8 cellular contexts compared by ENCODE assay signal in genomic region chr1:41917835-41918449, GRCh38. TPM values are rescaled to one million over a fixed set of nuclear protein-coding genes. Genes with fewer than 3 reads are reported as not detected.
DNase-seq lines count a peak whose midpoint lies in the region; ATAC-seq and TF ChIP-seq lines count a peak whose summit lies in the region.

No MANE protein-coding gene starts in this region.

- H3K27me3 ChIP-seq in dorsolateral prefrontal cortex (no peaks in the 10 kb centered on the region), lung (ENCODE audit: control insufficient read depth, insufficient read depth) (no peaks in the 10 kb centered on the region)

- H3K4me3 ChIP-seq in LNCaP clone FGC (ENCODE audit: low read depth, low read length) = peak overlapping the region; percentile 53
- peak overlapping the region; percentile 55 to 89 (median 74) for H3K4me3 ChIP-seq in dorsolateral prefrontal cortex
- peak overlapping the region; percentile 81 for H3K4me3 ChIP-seq in lung

- TF ChIP-seq CTCF in LNCaP clone FGC (IDR thresholded peaks at IDR 0.05; ENCODE audit: control insufficient read depth, extremely low read depth, insufficient read depth) (no peak), WTC11 (IDR thresholded peaks at IDR 0.05) (no peak), dorsolateral prefrontal cortex (IDR thresholded peaks at IDR 0.05 in 54 of 56, conservative IDR thresholded peaks at IDR 0.05 in 2 of 56; ENCODE audit: low read depth in 1 of 56, partially characterized antibody in 56 of 56) (peak in 1 of 56 donors; percentile 5), lung (IDR thresholded peaks at IDR 0.05; ENCODE audit: control extremely low read depth, extremely low read depth) (no peak)

- POLR2A ChIA-PET in WTC11 (lab: Charles Lee) = no interaction called here

- no peak overlapping the region for H3K27ac Mint-ChIP-seq in WTC11

- H3K27ac ChIP-seq in dorsolateral prefrontal cortex (peak overlapping the region in 55 of 59 donors; percentile 23 to 90 (median 76)), lung (ENCODE audit: low read depth in 1 of 2, low read length in 1 of 2) (peak overlapping the region; percentile 48 to 74)

- WGBS in lung, 2 donors = 1 to 5% methylated on average over 44 to 53 of the region's 53 CpGs

- H3K9me3 Mint-ChIP-seq in WTC11 = no peaks in the 10 kb centered on the region

- peaks cover 41% of the 10 kb centered on the region for H3K4me1 Mint-ChIP-seq in WTC11

- intact Hi-C loops in dorsolateral prefrontal cortex (cut with DNase I) = loop anchor here (5.0 to 10.0 kb wide), 2 partner anchors 117 to 119 kb away; no protein-coding TSS in a partner anchor

- no peaks in the 10 kb centered on the region for H3K36me3 ChIP-seq in lung (ENCODE audit: control insufficient read depth in 2 of 2, insufficient read depth in 2 of 2, low read length in 2 of 2)

- CTCF ChIA-PET in WTC11 (lab: Charles Lee) = interaction anchor here (1.3 to 2.3 kb wide), 2 partner anchors 106 to 256 kb away, joined by 4 to 6 read pairs; no protein-coding TSS in a partner anchor

- ATAC-seq in WTC11 (peak; percentile 74), lung (ENCODE audit: insufficient read depth, low FRiP score) (peak; percentile 61), GM21447 (IDR thresholded peaks at IDR 0.05; ENCODE audit: unreplicated experiment) (no peak)

- no peaks in the 10 kb centered on the region for H3K36me3 Mint-ChIP-seq in WTC11

- peaks cover 16 to 23% of the 10 kb centered on the region in 2 donors for H3K4me1 ChIP-seq in lung (ENCODE audit: control insufficient read depth in 2 of 2, insufficient read depth in 2 of 2, low read length in 2 of 2)

- DNase-seq in COR-L47 (lab: John Stamatoyannopoulos, UW) (peak; percentile 46), LNCaP clone FGC (ENCODE audit: low read depth) (no peak), WTC11 (ENCODE audit: low spot score) (peak; percentile 65), dorsolateral prefrontal cortex (peak in 8 of 10 donors; percentile 44 to 77 (median 61)), lung (ENCODE audit: low spot score) (no peak), COLO829 (ENCODE audit: low spot score) (no peak)
- DNase-seq in stimulated activated naive CD4-positive, alpha-beta T cell treated with Interleukin-2 at 50 U/mL for 16 hours (lab: John Stamatoyannopoulos, UW) = peak; percentile 37

- peak overlapping the region; percentile 70 for H3K4me3 Mint-ChIP-seq in WTC11

- no peaks in the 10 kb centered on the region for H3K9me3 ChIP-seq in lung (ENCODE audit: control insufficient read depth in 2 of 2, insufficient read depth in 1 of 2, low read length in 1 of 2)

- peaks cover 52% of the 10 kb centered on the region for H3K27me3 Mint-ChIP-seq in WTC11 (ENCODE audit: low read depth)

TF ChIP-seq in WTC11, 78 proteins besides CTCF, POLR2A, EP300 and RAD21:
- TF ChIP-seq TEAD1 (CRISPR knock-in tag; IDR thresholded peaks at IDR 0.05) (no peak), ZNF138 (CRISPR knock-in tag; conservative IDR thresholded peaks at IDR 0.05) (no peak), E2F5 (CRISPR knock-in tag; IDR thresholded peaks at IDR 0.05) (peak; percentile 37; the same call in 1 of the 2 replicates), ZNF232 (CRISPR knock-in tag; IDR thresholded peaks at IDR 0.05) (no peak), CREB1 (CRISPR knock-in tag; IDR thresholded peaks at IDR 0.05) (no peak), ZNF416 (CRISPR knock-in tag; IDR thresholded peaks at IDR 0.05) (no peak), ZNF121 (CRISPR knock-in tag; IDR thresholded peaks at IDR 0.05) (no peak), ZNF512 (CRISPR knock-in tag; IDR thresholded peaks at IDR 0.05; ENCODE audit: borderline replicate concordance) (no peak), FOXP1 (CRISPR knock-in tag; IDR thresholded peaks at IDR 0.05; ENCODE audit: borderline replicate concordance) (peak; percentile 29; the same call in 1 of the 2 replicates), ELF4 (CRISPR knock-in tag; IDR thresholded peaks at IDR 0.05; ENCODE audit: low read depth) (no peak), STAT6 (CRISPR knock-in tag; conservative IDR thresholded peaks at IDR 0.05; ENCODE audit: low read depth) (no peak), KAT7 (CRISPR knock-in tag; IDR thresholded peaks at IDR 0.05; ENCODE audit: borderline replicate concordance) (no peak), ZNF423 (CRISPR knock-in tag; IDR thresholded peaks at IDR 0.05) (0 out of 2 replicates have a peak, but pooled peaks have one; percentile 26), FOXP4 (CRISPR knock-in tag; IDR thresholded peaks at IDR 0.05) (0 out of 2 replicates have a peak, but pooled peaks have one; percentile 29), OVOL2 (CRISPR knock-in tag; IDR thresholded peaks at IDR 0.05; ENCODE audit: borderline replicate concordance) (no peak)
TF ChIP-seq in WTC11: peak in this region for 4.

RNA-seq across cellular contexts. Expression of gene HIVEP3, which starts 0.8 kb away (rescaled TPM):
- 0.44 to 0.57 TPM (median 0.55 TPM) in 3 replicates for total RNA-seq in WTC11 (2021)
- 10 to 100 TPM; 10.1 to 43.8 (median 25.6) TPM for total RNA-seq in dorsolateral prefrontal cortex
- total RNA-seq in lung = 10 to 100 TPM in 1 of 2 donors, 1 to 10 TPM in 1; 8.9 to 14.7 TPM
- 1 to 10 TPM; 7.0 to 8.7 TPM for polyA plus RNA-seq in lung

Comparison
In these comparisons a context has a peak if more than half of its experiments do, and no peak if none do; other contexts are left out.
1. DNase-seq: peak in COR-L47 (single experiment), WTC11 (single experiment), dorsolateral prefrontal cortex (8 of 10) and stimulated activated naive CD4-positive, alpha-beta T cell treated with Interleukin-2 at 50 U/mL for 16 hours (single experiment); none in LNCaP clone FGC (single experiment), lung (single experiment) and COLO829 (single experiment).
2. Peak in every context shown above with its lines, with median percentiles within 50 percentile points of each other: H3K4me3 ChIP-seq.